16 cellular contexts compared by ENCODE assay signal in genomic region chr17:81073967-81074366, GRCh38.
"Had no signal": no experiment of that assay in that cellular context is flagged by ENCODE, and none has a peak within 500 bp of the region (broad histone marks: within the 10 kb centered on the region; RNA-seq: fewer than 3 reads in every experiment).

No MANE protein-coding gene starts in this region.

- H3K27ac Mint-ChIP-seq: activated naive CD8-positive, alpha-beta T cell; stimulated activated naive B cell treated with anti-CD40 and anti-IgM and Interleukin-4, amounts not matched to agents 10 μg/mL and 1 μg/mL and 100 μg/mL, for 72 hours had no signal

- H3K36me3 Mint-ChIP-seq: activated naive CD8-positive, alpha-beta T cell; stimulated activated naive B cell treated with anti-CD40 and anti-IgM and Interleukin-4, amounts not matched to agents 10 μg/mL and 1 μg/mL and 100 μg/mL, for 72 hours had no signal

- H3K4me3 Mint-ChIP-seq: activated naive CD8-positive, alpha-beta T cell; nephron progenitor cell; stimulated activated naive B cell treated with anti-CD40 and anti-IgM and Interleukin-4, amounts not matched to agents 10 μg/mL and 1 μg/mL and 100 μg/mL, for 72 hours had no signal

- H3K27me3 Mint-ChIP-seq: activated naive CD8-positive, alpha-beta T cell; stimulated activated naive B cell treated with anti-CD40 and anti-IgM and Interleukin-4, amounts not matched to agents 10 μg/mL and 1 μg/mL and 100 μg/mL, for 72 hours had no signal

- H3K9me3 Mint-ChIP-seq: nephron progenitor cell; stimulated activated naive B cell treated with anti-CD40 and anti-IgM and Interleukin-4, amounts not matched to agents 10 μg/mL and 1 μg/mL and 100 μg/mL, for 72 hours had no signal

- H3K27ac ChIP-seq: breast epithelium, foreskin keratinocyte, heart left ventricle, parathyroid adenoma had no signal

- H3K9me3 ChIP-seq: breast epithelium, heart left ventricle, left lung, upper lobe of left lung had no signal

- H3K27me3 ChIP-seq: breast epithelium, foreskin keratinocyte, heart left ventricle, left lung, upper lobe of left lung had no signal

- H3K36me3 ChIP-seq: breast epithelium had no signal

- DNase-seq: activated CD4-positive, alpha-beta T cell treated with anti-CD3 and anti-CD28 coated beads, Interleukin-2, amount 50 U/mL, for 4 hours; activated effector memory CD4-positive, alpha-beta T cell treated with Interleukin-2 at 50 U/mL for 16 hours; activated T-cell treated with anti-CD3 and anti-CD28 coated beads, Interleukin-2, amount 50 U/mL, for 1 hour; foreskin keratinocyte; heart left ventricle; left lung; mesendoderm; nephron progenitor cell; stimulated activated naive B cell treated with anti-CD40 and anti-IgM and Interleukin-4, amounts not matched to agents 10 μg/mL and 1 μg/mL and 100 μg/mL, for 72 hours; T-helper 2 cell had no signal

- H3K4me3 ChIP-seq: breast epithelium, heart left ventricle, left lung, smooth muscle cell, upper lobe of left lung had no signal

- H3K4me1 Mint-ChIP-seq: stimulated activated naive B cell treated with anti-CD40 and anti-IgM and Interleukin-4, amounts not matched to agents 10 μg/mL and 1 μg/mL and 100 μg/mL, for 72 hours had no signal

- H3K4me1 ChIP-seq: foreskin keratinocyte, parathyroid adenoma had no signal

- ATAC-seq: activated CD4-positive, CD25-positive, alpha-beta regulatory T cell treated with anti-CD3 and anti-CD28 coated beads, Interleukin-2, amount 50 U/mL, for 24 hours; heart left ventricle; left lung; stimulated activated naive B cell treated with anti-CD40 and anti-IgM and Interleukin-4, amounts not matched to agents 10 μg/mL and 1 μg/mL and 100 μg/mL, for 72 hours had no signal
